In the genomic region with DNA sequence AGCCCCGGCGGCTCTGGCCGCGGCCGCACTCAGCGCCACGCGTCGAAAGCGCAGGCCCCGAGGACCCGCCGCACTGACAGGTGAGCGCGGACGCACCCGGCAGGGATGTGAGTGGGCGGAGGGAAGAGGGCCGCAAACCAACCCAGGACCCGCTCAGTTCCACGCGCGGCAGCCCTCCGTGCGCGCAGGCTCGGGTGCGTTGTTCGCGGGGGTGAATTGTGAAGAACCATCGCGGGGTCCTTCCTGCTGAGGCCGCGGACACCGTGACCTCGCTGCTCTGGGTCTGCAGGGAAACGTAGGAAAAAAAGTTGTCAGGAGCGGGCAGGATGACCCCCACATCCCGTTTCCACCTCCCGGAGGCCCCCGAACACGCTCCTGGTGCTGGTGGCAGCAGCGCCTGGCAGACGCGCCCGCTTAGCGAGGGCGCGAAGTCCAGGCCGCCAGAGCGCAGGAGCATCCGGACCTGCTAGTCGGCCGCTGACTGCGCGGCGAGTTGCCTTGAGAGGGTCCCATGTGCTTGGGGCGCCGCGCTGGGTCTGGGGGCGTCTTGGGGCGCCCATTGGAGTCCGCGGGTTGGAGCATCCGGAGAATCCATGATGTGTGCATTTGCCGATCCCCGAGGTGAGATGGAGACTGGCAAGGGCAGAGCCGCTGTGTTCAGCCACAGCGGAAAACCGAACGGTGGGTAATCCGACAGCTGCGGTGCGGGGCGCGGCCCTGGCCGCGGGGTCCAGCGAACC, we compare ENCODE assay signal across 1 cellular context.
A peak's percentile ranks its signal among the peaks of the same experiment; 100 is the strongest.
TF ChIP-seq lines count a peak whose summit lies in the region.

No MANE protein-coding gene starts in this region.

TF ChIP-seq in H1, 55 proteins besides CTCF, POLR2A, EP300 and RAD21:
- TF ChIP-seq, protein P1, sequence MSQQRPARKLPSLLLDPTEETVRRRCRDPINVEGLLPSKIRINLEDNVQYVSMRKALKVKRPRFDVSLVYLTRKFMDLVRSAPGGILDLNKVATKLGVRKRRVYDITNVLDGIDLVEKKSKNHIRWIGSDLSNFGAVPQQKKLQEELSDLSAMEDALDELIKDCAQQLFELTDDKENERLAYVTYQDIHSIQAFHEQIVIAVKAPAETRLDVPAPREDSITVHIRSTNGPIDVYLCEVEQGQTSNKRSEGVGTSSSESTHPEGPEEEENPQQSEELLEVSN (IDR thresholded peaks at IDR 0.05): peak; percentile 73
- TF ChIP-seq KDM4A (IDR thresholded peaks at IDR 0.05; ENCODE audit: low read depth, low read length, severe bottlenecking) (peak; percentile 37), TAF1 (IDR thresholded peaks at IDR 0.05; ENCODE audit: low read depth, low read length) (no peak), SUZ12 (IDR thresholded peaks at IDR 0.05; ENCODE audit: low read length) (peak; percentile 96; the same call in 1 of the 2 replicates), BACH1 (IDR thresholded peaks at IDR 0.05; ENCODE audit: low read length) (peak; percentile 38; the same call in 1 of the 2 replicates)
